ENCODE assay signal across 10 cellular contexts in genomic region chr14:100653409-100653808, GRCh38.
DNase-seq lines count a peak whose midpoint lies in the region; ATAC-seq and TF ChIP-seq lines count a peak whose summit lies in the region.
"Had no signal": no experiment of that assay in that cellular context is flagged by ENCODE, and none has a peak within 500 bp of the region (broad histone marks: within the 10 kb centered on the region; RNA-seq: fewer than 3 reads in every experiment).

No MANE protein-coding gene starts in this region.

- peaks cover 35% of the 10 kb centered on the region for H3K27me3 ChIP-seq in MM.1S (replicated peaks; ENCODE audit: insufficient read depth, low read length)
- peaks cover 0 to 18% (median 2%) of the 10 kb centered on the region in 4 donors for H3K27me3 ChIP-seq in upper lobe of left lung

- no peak overlapping the region for H2AFZ ChIP-seq in MM.1S (ENCODE audit: low read length)

- H3K9me3 Mint-ChIP-seq in natural killer cell: no peaks in the 10 kb centered on the region
- H3K9me3 Mint-ChIP-seq: naive thymus-derived CD8-positive, alpha-beta T cell had no signal

- ATAC-seq in natural killer cell (peak in 2 of 3 donors; percentile 47 to 53), upper lobe of left lung (ENCODE audit: low FRiP score in 2 of 2) (no peak), GM19395 (IDR thresholded peaks at IDR 0.05; ENCODE audit: unreplicated experiment) (no peak)
- ATAC-seq: naive thymus-derived CD8-positive, alpha-beta T cell had no signal

- no peaks in the 10 kb centered on the region for H3F3A ChIP-seq in MM.1S (ENCODE audit: insufficient read depth, low read length)

- H3K27ac ChIP-seq in MM.1S (ENCODE audit: low read length): no peak overlapping the region
- H3K27ac ChIP-seq in upper lobe of left lung: no peak overlapping the region

- H3K27me3 Mint-ChIP-seq in natural killer cell (ENCODE audit: low read depth in 2 of 2): peaks cover 46 to 60% of the 10 kb centered on the region in 2 donors

- H3K4me2 ChIP-seq in MM.1S (ENCODE audit: low read depth, low read length): no peak overlapping the region

- no peak overlapping the region for H3K4me3 Mint-ChIP-seq in natural killer cell
- H3K4me3 Mint-ChIP-seq: activated naive CD8-positive, alpha-beta T cell had no signal

- no peaks in the 10 kb centered on the region for H3K36me3 Mint-ChIP-seq in natural killer cell
- H3K36me3 Mint-ChIP-seq: activated naive CD8-positive, alpha-beta T cell; naive thymus-derived CD8-positive, alpha-beta T cell had no signal

- H3K27ac Mint-ChIP-seq in natural killer cell: no peak overlapping the region
- H3K27ac Mint-ChIP-seq: activated naive CD8-positive, alpha-beta T cell had no signal

- no peaks in the 10 kb centered on the region for H3K79me2 ChIP-seq in MM.1S (ENCODE audit: low read length)

- in situ Hi-C loops in astrocyte of the cerebellum (cut with HindIII; ENCODE audit: low sequenced_read_pairs): loop anchor here (10.0 kb wide), 1 partner anchor 249 kb away; no protein-coding TSS in a partner anchor

- H3K9me3 ChIP-seq in MM.1S (replicated peaks; ENCODE audit: insufficient read depth, low read length) (no peaks in the 10 kb centered on the region), upper lobe of left lung (no peaks in the 10 kb centered on the region)

- no peaks in the 10 kb centered on the region for H3K36me3 ChIP-seq in MM.1S (replicated peaks; ENCODE audit: insufficient read depth, low read length)
- no peaks in the 10 kb centered on the region for H3K36me3 ChIP-seq in upper lobe of left lung

- H3K9me2 ChIP-seq in MM.1S (replicated peaks; ENCODE audit: insufficient read depth, low read length): no peaks in the 10 kb centered on the region

- H3K4me1 ChIP-seq in MM.1S (ENCODE audit: low read length) (no peaks in the 10 kb centered on the region), upper lobe of left lung (peaks cover 4 to 6% (median 5%) of the 10 kb centered on the region in 4 donors)

- TF ChIP-seq EP300 in upper lobe of left lung (IDR thresholded peaks at IDR 0.05): no peak

- intact Hi-C loops in natural killer cell (cut with micrococcal nuclease): no loop called here

- 81 to 90% methylated on average over 7 to 15 of the region's 15 CpGs for WGBS in upper lobe of left lung, 2 donors

- peaks cover 0 to 9% of the 10 kb centered on the region in 2 donors for H3K4me1 Mint-ChIP-seq in natural killer cell

- peak; percentile 39 for TF ChIP-seq CTCF in MM.1S (IDR thresholded peaks at IDR 0.05; ENCODE audit: low read length)
- peak; percentile 20 for TF ChIP-seq CTCF in astrocyte of the cerebellum (IDR thresholded peaks at IDR 0.05; ENCODE audit: low read depth, low read length, missing control alignments)
- TF ChIP-seq CTCF in natural killer cell (IDR thresholded peaks at IDR 0.05): peak; percentile 69
- peak in 3 of 6 experiments; percentile 6 to 35 (median 29) for TF ChIP-seq CTCF in upper lobe of left lung (IDR thresholded peaks at IDR 0.05)

- TF ChIP-seq POLR2A in upper lobe of left lung (IDR thresholded peaks at IDR 0.05): no peak

- H3K4me3 ChIP-seq in MM.1S (ENCODE audit: low read length): no peak overlapping the region
- H3K4me3 ChIP-seq in astrocyte of the cerebellum (ENCODE audit: low read depth, low read length): no peak overlapping the region
- H3K4me3 ChIP-seq in upper lobe of left lung: no peak overlapping the region

- H4K20me1 ChIP-seq in MM.1S (ENCODE audit: insufficient read depth, low read length): no peaks in the 10 kb centered on the region

- no peak overlapping the region for H3K9ac ChIP-seq in MM.1S (ENCODE audit: low read length)

- peak; percentile 29 for DNase-seq in CD1c-positive myeloid dendritic cell (ENCODE audit: extremely low spot score)
- no peak for DNase-seq in MM.1S
- DNase-seq in astrocyte of the cerebellum (ENCODE audit: low read depth): no peak
- no peak for DNase-seq in natural killer cell
- DNase-seq in T1000 (lab: John Stamatoyannopoulos, UW): no peak
- DNase-seq in upper lobe of left lung: no peak
- DNase-seq in HPDE6-E6E7 (ENCODE audit: extremely low spot score): no peak

Comparison
In these comparisons a context has a peak if more than half of its experiments do, and no peak if none do; other contexts are left out.
1. ATAC-seq: peak in natural killer cell (2 of 3); none in upper lobe of left lung (0 of 2) and GM19395 (single experiment).